In genomic region chr4:168076989-168077725, GRCh38 we compare ENCODE assay signal across 1 cellular context.
TF ChIP-seq lines count a peak whose summit lies in the region.

No MANE protein-coding gene starts in this region.

TF ChIP-seq in GM23338, 12 proteins besides CTCF, POLR2A, EP300 and RAD21 (continued from another document):
- no peak for TF ChIP-seq ZNF462 (CRISPR knock-in tag; IDR thresholded peaks at IDR 0.05)
- TF ChIP-seq CREB1 (CRISPR knock-in tag; IDR thresholded peaks at IDR 0.05; ENCODE audit: low read depth) = no peak
- TF ChIP-seq ZNF331 (CRISPR knock-in tag; IDR thresholded peaks at IDR 0.05; ENCODE audit: low read depth) = no peak
- TF ChIP-seq STAT1 (IDR thresholded peaks at IDR 0.05; ENCODE audit: unreplicated experiment) = no peak
- no peak for TF ChIP-seq ETS1 (IDR thresholded peaks at IDR 0.05)
- TF ChIP-seq EZH2 (IDR thresholded peaks at IDR 0.05; ENCODE audit: low read depth, unreplicated experiment) = no peak
- no peak for TF ChIP-seq JUNB (IDR thresholded peaks at IDR 0.05; ENCODE audit: unreplicated experiment)
- TF ChIP-seq POLR2AphosphoS5 (IDR thresholded peaks at IDR 0.05; ENCODE audit: low read depth) = no peak
- TF ChIP-seq REST (IDR thresholded peaks at IDR 0.05; ENCODE audit: unreplicated experiment) = no peak
